ENCODE assay signal across 8 cellular contexts in genomic region chr14:105022276-105022670, GRCh38. TPM values are rescaled to one million over a fixed set of nuclear protein-coding genes. Genes with fewer than 3 reads are reported as not detected.
A peak's percentile ranks its signal among the peaks of the same experiment; 100 is the strongest.
DNase-seq lines count a peak whose midpoint lies in the region; ATAC-seq and TF ChIP-seq lines count a peak whose summit lies in the region.

No MANE protein-coding gene starts in this region.

- peak overlapping the region; percentile 68 for H3K4me3 ChIP-seq in neural progenitor cell

- ATAC-seq in HG03039 (IDR thresholded peaks at IDR 0.05; ENCODE audit: unreplicated experiment), result no peak

- H3K4me3 Mint-ChIP-seq in dendritic cell treated with granulocyte-macrophage colony-stimulating factor and Interleukin-4, amounts not matched to agents 40 ng/mL and 50 ng/mL, for 4 days, result peak overlapping the region; percentile 86
- H3K4me3 Mint-ChIP-seq in neural progenitor cell, result peak overlapping the region; percentile 96

- no peak for TF ChIP-seq CTCF in neural progenitor cell (IDR thresholded peaks at IDR 0.05)

- no peaks in the 10 kb centered on the region for H3K9me3 Mint-ChIP-seq in dendritic cell treated with granulocyte-macrophage colony-stimulating factor and Interleukin-4, amounts not matched to agents 40 ng/mL and 50 ng/mL, for 4 days
- no peaks in the 10 kb centered on the region for H3K9me3 Mint-ChIP-seq in neural progenitor cell

- peaks cover 57% of the 10 kb centered on the region for H3K4me1 Mint-ChIP-seq in dendritic cell treated with granulocyte-macrophage colony-stimulating factor and Interleukin-4, amounts not matched to agents 40 ng/mL and 50 ng/mL, for 4 days (ENCODE audit: low read depth)
- H3K4me1 Mint-ChIP-seq in neural progenitor cell, result peaks cover 43% of the 10 kb centered on the region

- H3K27me3 ChIP-seq in neural progenitor cell, result no peaks in the 10 kb centered on the region

- peaks cover 50% of the 10 kb centered on the region for H3K79me2 ChIP-seq in neural progenitor cell (ENCODE audit: low read depth)

- H3K27ac ChIP-seq in neural progenitor cell, result no peak overlapping the region

- H2AFZ ChIP-seq in neural progenitor cell (replicated peaks), result no peak overlapping the region

- DNase-seq in ELR (ENCODE audit: low read depth) (peak; percentile 56), NCI-H226 (peak; percentile 37), neural progenitor cell (ENCODE audit: low spot score) (no peak), HT-29 (ENCODE audit: low spot score) (no peak), middle frontal gyrus (ENCODE audit: extremely low spot score, low spot score) (no peak), NCI-H345 treated with DMSO at 0.1 percent for 48 hours (lab: John Stamatoyannopoulos, UW; ENCODE audit: unreplicated experiment) (no peak)

- H3K27ac Mint-ChIP-seq in dendritic cell treated with granulocyte-macrophage colony-stimulating factor and Interleukin-4, amounts not matched to agents 40 ng/mL and 50 ng/mL, for 4 days, result peak overlapping the region; percentile 91
- H3K27ac Mint-ChIP-seq in neural progenitor cell, result no peak overlapping the region

- no peaks in the 10 kb centered on the region for H3K36me3 Mint-ChIP-seq in dendritic cell treated with granulocyte-macrophage colony-stimulating factor and Interleukin-4, amounts not matched to agents 40 ng/mL and 50 ng/mL, for 4 days (ENCODE audit: low read depth)
- H3K36me3 Mint-ChIP-seq in neural progenitor cell, result peaks cover 8% of the 10 kb centered on the region

- intact Hi-C loops in dendritic cell treated with granulocyte-macrophage colony-stimulating factor and Interleukin-4, amounts not matched to agents 40 ng/mL and 50 ng/mL, for 4 days (cut with micrococcal nuclease), result loop anchor here (5.0 kb wide), 1 partner anchor 270 kb away; the partner anchor contains the start of gene SIVA1

- H3K27me3 Mint-ChIP-seq in dendritic cell treated with granulocyte-macrophage colony-stimulating factor and Interleukin-4, amounts not matched to agents 40 ng/mL and 50 ng/mL, for 4 days, result no peaks in the 10 kb centered on the region
- H3K27me3 Mint-ChIP-seq in neural progenitor cell (ENCODE audit: insufficient read depth, low read depth), result peaks cover 7% of the 10 kb centered on the region

- peaks cover 22% of the 10 kb centered on the region for H3K4me1 ChIP-seq in neural progenitor cell

- peak overlapping the region; percentile 84 for H3K4me2 ChIP-seq in neural progenitor cell

- no peaks in the 10 kb centered on the region for H3K9me3 ChIP-seq in neural progenitor cell (ENCODE audit: low read depth)

- peaks cover 20% of the 10 kb centered on the region for H3F3A ChIP-seq in neural progenitor cell (ENCODE audit: low read depth)

- H3K9ac ChIP-seq in neural progenitor cell, result no peak overlapping the region

- no peaks in the 10 kb centered on the region for H3K36me3 ChIP-seq in neural progenitor cell

- H4K20me1 ChIP-seq in neural progenitor cell (ENCODE audit: low read depth), result peaks cover 32% of the 10 kb centered on the region

RNA-seq across cellular contexts. Expression of gene CDCA4, which starts 1.4 kb away (rescaled TPM):
- total RNA-seq in neural progenitor cell (ENCODE audit: low replicate concordance), result 56.6 and 102 TPM in 2 replicates
- total RNA-seq in HT-29 (2014; rRNA removed; shearing (Covaris generic)), result 45.4 and 45.7 TPM in 2 replicates

RNA-seq across cellular contexts. Expression of gene CLBA1, which starts 36.7 kb away (rescaled TPM):
- 8.5 and 10.8 TPM in 2 replicates for total RNA-seq in neural progenitor cell (ENCODE audit: low replicate concordance)
- 9.8 and 11.6 TPM in 2 replicates for total RNA-seq in HT-29 (2014; rRNA removed; shearing (Covaris generic))

RNA-seq across cellular contexts. Expression of gene GPR132, which starts 43.0 kb away (rescaled TPM):
- total RNA-seq in neural progenitor cell (ENCODE audit: low replicate concordance), result 0.22 and 0.51 TPM in 2 replicates
- not detected in 2 replicates for total RNA-seq in HT-29 (2014; rRNA removed; shearing (Covaris generic))

RNA-seq across cellular contexts. Expression of gene AHNAK2, which starts 44.1 kb away (rescaled TPM):
- total RNA-seq in neural progenitor cell (ENCODE audit: low replicate concordance), result 0.77 and 1.3 TPM in 2 replicates
- 1.5 and 1.6 TPM in 2 replicates for total RNA-seq in HT-29 (2014; rRNA removed; shearing (Covaris generic))

Comparison
In these comparisons a context has a peak if more than half of its experiments do, and no peak if none do; other contexts are left out.
1. DNase-seq: peak in ELR (single experiment) and NCI-H226 (single experiment); none in neural progenitor cell (single experiment), HT-29 (single experiment), middle frontal gyrus (single experiment) and NCI-H345 treated with DMSO at 0.1 percent for 48 hours (single experiment).